ENCODE assay signal across 1 cellular context in genomic region chr3:4983739-4984510, GRCh38.
TF ChIP-seq lines count a peak whose summit lies in the region.

No MANE protein-coding gene starts in this region.

TF ChIP-seq in K562, 482 proteins besides CTCF, POLR2A, EP300 and RAD21 (continued from another document and continues in another):
- TF ChIP-seq ZNF592 (IDR thresholded peaks at IDR 0.05) = no peak
- TF ChIP-seq CBX1 (IDR thresholded peaks at IDR 0.05; ENCODE audit: low read depth) = no peak
- TF ChIP-seq ZNF639 (CRISPR knock-in tag; conservative IDR thresholded peaks at IDR 0.05 in 1 of 2, IDR thresholded peaks at IDR 0.05 in 1 of 2) = no peak
- no peak for TF ChIP-seq SMARCA5 (IDR thresholded peaks at IDR 0.05)
- peak in 1 of 2 experiments; percentile 65; a peak in 1 of 3 replicates for TF ChIP-seq CBX3 (IDR thresholded peaks at IDR 0.05; ENCODE audit: borderline replicate concordance in 1 of 2, low read length in 2 of 2)
- no peak for TF ChIP-seq MTA1 (IDR thresholded peaks at IDR 0.05; ENCODE audit: borderline replicate concordance)
- no peak for TF ChIP-seq ZZZ3 (IDR thresholded peaks at IDR 0.05)
- no peak for TF ChIP-seq ZNF253 (CRISPR knock-in tag; conservative IDR thresholded peaks at IDR 0.05)
- TF ChIP-seq SMAD4 (CRISPR knock-in tag; conservative IDR thresholded peaks at IDR 0.05) = peak; percentile 91
- no peak for TF ChIP-seq POLR3A (IDR thresholded peaks at IDR 0.05; ENCODE audit: borderline replicate concordance, extremely low read depth, insufficient read depth, insufficient read length)
- TF ChIP-seq ZNF655 (CRISPR knock-in tag; IDR thresholded peaks at IDR 0.05) = no peak
- TF ChIP-seq PATZ1 (CRISPR knock-in tag; IDR thresholded peaks at IDR 0.05; ENCODE audit: borderline replicate concordance) = peak; percentile 67
- TF ChIP-seq TAL1 (IDR thresholded peaks at IDR 0.05) = no peak
- TF ChIP-seq KLF16 (IDR thresholded peaks at IDR 0.05) = no peak
- no peak for TF ChIP-seq RBM25 (IDR thresholded peaks at IDR 0.05; ENCODE audit: low read depth, low read length, severe bottlenecking)
- TF ChIP-seq HSF4 (CRISPR knock-in tag; IDR thresholded peaks at IDR 0.05; ENCODE audit: borderline replicate concordance) = no peak
- no peak; the same call in 1 of the 2 replicates for TF ChIP-seq SMARCC2 (IDR thresholded peaks at IDR 0.05; ENCODE audit: low read depth)
- 0 out of 2 replicates have a peak, but pooled peaks have one; percentile 49 for TF ChIP-seq ETS1 (conservative IDR thresholded peaks at IDR 0.05; ENCODE audit: control insufficient read depth, low read depth, low read length)
- TF ChIP-seq PTRF (tag; IDR thresholded peaks at IDR 0.05) = no peak
- TF ChIP-seq GATAD2B (IDR thresholded peaks at IDR 0.05; ENCODE audit: borderline replicate concordance) = no peak
- 0 out of 2 replicates have a peak, but pooled peaks have one; percentile 35 for TF ChIP-seq MTA2 (IDR thresholded peaks at IDR 0.05; ENCODE audit: low read depth)
- TF ChIP-seq TCF7L2 (IDR thresholded peaks at IDR 0.05; ENCODE audit: low read depth, low read length) = no peak
- TF ChIP-seq SETDB1 (IDR thresholded peaks at IDR 0.05; ENCODE audit: low read length) = no peak
- TF ChIP-seq MAFK (IDR thresholded peaks at IDR 0.05; ENCODE audit: low read length) = no peak
- TF ChIP-seq ZNF449 (CRISPR knock-in tag; IDR thresholded peaks at IDR 0.05) = no peak
- TF ChIP-seq CEBPZ (IDR thresholded peaks at IDR 0.05; ENCODE audit: borderline replicate concordance, low read depth, low read length) = no peak
- TF ChIP-seq RNF219 (CRISPR knock-in tag; IDR thresholded peaks at IDR 0.05) = no peak
- no peak for TF ChIP-seq RUNX1 (IDR thresholded peaks at IDR 0.05; ENCODE audit: low read depth)
- TF ChIP-seq NCOA2 (IDR thresholded peaks at IDR 0.05; ENCODE audit: partially characterized antibody in 2 of 2) = no peak
- TF ChIP-seq ZNF24 (IDR thresholded peaks at IDR 0.05) = no peak
- TF ChIP-seq ELF4 (CRISPR knock-in tag; IDR thresholded peaks at IDR 0.05) = no peak
- TF ChIP-seq U2AF1 (optimal IDR thresholded peaks at IDR 0.05; ENCODE audit: low read depth, low read length) = no peak
- TF ChIP-seq TAF15 (IDR thresholded peaks at IDR 0.05; ENCODE audit: low read depth, low read length) = no peak
- TF ChIP-seq ZNF280A (IDR thresholded peaks at IDR 0.05; ENCODE audit: low read depth, partially characterized antibody) = no peak
- TF ChIP-seq POU5F1 (IDR thresholded peaks at IDR 0.05; ENCODE audit: borderline replicate concordance, low read depth, low read length, partially characterized antibody) = no peak
- peak; percentile 63; the same call in 1 of the 2 replicates for TF ChIP-seq RBFOX2 (IDR thresholded peaks at IDR 0.05; ENCODE audit: low read depth, low read length)
- TF ChIP-seq ILF3 (IDR thresholded peaks at IDR 0.05; ENCODE audit: borderline replicate concordance) = no peak
- TF ChIP-seq NCOA6 (IDR thresholded peaks at IDR 0.05) = no peak
- TF ChIP-seq ZNF79 (CRISPR knock-in tag; IDR thresholded peaks at IDR 0.05; ENCODE audit: low read depth) = no peak
- no peak for TF ChIP-seq SRSF3 (IDR thresholded peaks at IDR 0.05; ENCODE audit: insufficient read depth, low read length)
- TF ChIP-seq KAT8 (IDR thresholded peaks at IDR 0.05; ENCODE audit: low read depth) = no peak
- TF ChIP-seq ZNF146 (CRISPR knock-in tag; IDR thresholded peaks at IDR 0.05; ENCODE audit: unreplicated experiment) = no peak
- no peak for TF ChIP-seq MLX (CRISPR knock-in tag; conservative IDR thresholded peaks at IDR 0.05)
- no peak for TF ChIP-seq POLR2H (tag; IDR thresholded peaks at IDR 0.05; ENCODE audit: low read depth)
